In genomic region chr4:139301143-139301820, GRCh38 we compare ENCODE assay signal across 8 cellular contexts. TPM values are rescaled to one million over a fixed set of nuclear protein-coding genes. Genes with fewer than 3 reads are reported as not detected.
DNase-seq lines count a peak whose midpoint lies in the region; FAIRE-seq and TF ChIP-seq lines count a peak whose summit lies in the region.

Gene NAA15, plus strand, starts transcription at chr4:139301505. Its CDS starts 273 bp downstream, at chr4:139301778.

- CTCF ChIA-PET in activated naive CD4-positive, alpha-beta T cell treated with anti-CD3 and anti-CD28 coated beads for 36 hours (lab: Charles Lee), result interaction anchor here (0.9 to 1.4 kb wide), 6 partner anchors 10 to 255 kb away, joined by 3 to 4 read pairs (median 3); partner anchors contain the start of gene SETD7

- no peaks in the 10 kb centered on the region for H3K27me3 ChIP-seq in neutrophil

- H3K27me3 Mint-ChIP-seq in activated naive CD4-positive, alpha-beta T cell treated with anti-CD3 and anti-CD28 coated beads for 36 hours (ENCODE audit: low read depth), result no peaks in the 10 kb centered on the region

- no peaks in the 10 kb centered on the region for H3K9me3 Mint-ChIP-seq in activated naive CD4-positive, alpha-beta T cell treated with anti-CD3 and anti-CD28 coated beads for 36 hours

- no peaks in the 10 kb centered on the region for H3K9me3 ChIP-seq in neutrophil

- intact Hi-C loops in activated naive CD4-positive, alpha-beta T cell treated with anti-CD3 and anti-CD28 coated beads for 36 hours (cut with micrococcal nuclease), result loop anchor here (1.0 to 5.0 kb wide), 6 partner anchors 124 to 1221 kb away; partner anchors contain the start of genes ELF2, ELMOD2 and MAML3

- peak; percentile 24 for FAIRE-seq in frontal cortex (lab: Jason Lieb, UNC)

- peaks cover 29 to 41% of the 10 kb centered on the region in 2 experiments for H3K4me1 ChIP-seq in neutrophil (ENCODE audit: control insufficient read depth in 1 of 2, insufficient read depth in 1 of 2, low read depth in 1 of 2, low read length in 1 of 2)

- no peak for TF ChIP-seq CTCF in HFF-Myc (IDR thresholded peaks at IDR 0.05; ENCODE audit: low read depth, low read length, missing control alignments)
- peak; percentile 43 for TF ChIP-seq CTCF in neutrophil (IDR thresholded peaks at IDR 0.05)

- H3K36me3 Mint-ChIP-seq in activated naive CD4-positive, alpha-beta T cell treated with anti-CD3 and anti-CD28 coated beads for 36 hours (ENCODE audit: low read depth), result peaks cover 32% of the 10 kb centered on the region

- H3K36me3 ChIP-seq in neutrophil, result no peaks in the 10 kb centered on the region

- H3K27ac ChIP-seq in neutrophil (peak within 1 kb of the TSS; percentile 88), substantia nigra (ENCODE audit: low read depth, low read length, poor library complexity, severe bottlenecking) (peak within 1 kb of the TSS; percentile 89)

- H3K27ac Mint-ChIP-seq in activated naive CD4-positive, alpha-beta T cell treated with anti-CD3 and anti-CD28 coated beads for 36 hours, result peak within 1 kb of the TSS; percentile 98

- peak within 1 kb of the TSS; percentile 98 for H3K4me3 ChIP-seq in HFF-Myc (replicated peaks; ENCODE audit: low read depth, low read length)
- H3K4me3 ChIP-seq in neutrophil (ENCODE audit: low read depth in 1 of 2, low read length in 1 of 2), result peak within 1 kb of the TSS; percentile 83 to 100

- peaks cover 56% of the 10 kb centered on the region for H3K4me1 Mint-ChIP-seq in activated naive CD4-positive, alpha-beta T cell treated with anti-CD3 and anti-CD28 coated beads for 36 hours (ENCODE audit: low read depth)

- peak; percentile 99 for DNase-seq in GM03348 (ENCODE audit: low spot score)
- peak; percentile 90 for DNase-seq in HFF-Myc (ENCODE audit: extremely low read depth, low read depth)
- peak; percentile 99 for DNase-seq in NAMALWA (ENCODE audit: low spot score)
- DNase-seq in SK-N-DZ (ENCODE audit: low spot score), result peak; percentile 97
- peak; percentile 98 for DNase-seq in activated naive CD4-positive, alpha-beta T cell treated with anti-CD3 and anti-CD28 coated beads for 36 hours
- peak; percentile 81 to 86 for DNase-seq in frontal cortex (ENCODE audit: low spot score in 2 of 2)
- DNase-seq in substantia nigra (lab: John Stamatoyannopoulos, UW), result peak; percentile 83 to 99 (median 95)

- H3K4me3 Mint-ChIP-seq in activated naive CD4-positive, alpha-beta T cell treated with anti-CD3 and anti-CD28 coated beads for 36 hours, result peak within 1 kb of the TSS; percentile 100

RNA-seq across cellular contexts. Expression of gene NAA15, which starts in this region (rescaled TPM):
- polyA plus RNA-seq in SK-N-DZ (2014; cell fraction: cytosol; rRNA removed), result 19.8 and 22.7 TPM in 2 replicates
- polyA plus RNA-seq in SK-N-DZ (2014; cell fraction: nucleus; rRNA removed), result 14.7 and 15.8 TPM in 2 replicates
- 10 to 100 TPM; 91.5 to 94.0 TPM for total RNA-seq in activated naive CD4-positive, alpha-beta T cell treated with anti-CD3 and anti-CD28 coated beads for 36 hours
- total RNA-seq in frontal cortex, result 41.6 TPM

Comparison
In these comparisons a context has a peak if more than half of its experiments do, and no peak if none do; other contexts are left out.
1. Peak in every context shown above with its lines: DNase-seq, H3K4me3 ChIP-seq and H3K27ac ChIP-seq.